In genomic region chr9:92607773-92608172, GRCh38 we compare ENCODE assay signal across 8 cellular contexts.
DNase-seq lines count a peak whose midpoint lies in the region; ATAC-seq and TF ChIP-seq lines count a peak whose summit lies in the region.

No MANE protein-coding gene starts in this region.

- no peak overlapping the region for H3K4me3 Mint-ChIP-seq in activated naive CD8-positive, alpha-beta T cell treated with anti-CD3 and anti-CD28 coated beads, Interleukin-2, amount 50 U/mL, for 24 hours
- no peak overlapping the region for H3K4me3 Mint-ChIP-seq in T-helper 17 cell

- no peaks in the 10 kb centered on the region for H3K27me3 ChIP-seq in dorsolateral prefrontal cortex

- peaks cover 22% of the 10 kb centered on the region for H3K36me3 Mint-ChIP-seq in activated naive CD8-positive, alpha-beta T cell treated with anti-CD3 and anti-CD28 coated beads, Interleukin-2, amount 50 U/mL, for 24 hours (ENCODE audit: low read depth)
- H3K36me3 Mint-ChIP-seq in T-helper 17 cell (ENCODE audit: low read depth) = peaks cover 4% of the 10 kb centered on the region

- intact Hi-C loops in dorsolateral prefrontal cortex (cut with DNase I) = loop anchor here in 1 of 2 donors (10.0 kb wide), 1 partner anchor 63 kb away; no protein-coding TSS in a partner anchor

- no peak overlapping the region for H3K4me3 ChIP-seq in dorsolateral prefrontal cortex

- H3K9me3 Mint-ChIP-seq in activated naive CD8-positive, alpha-beta T cell treated with anti-CD3 and anti-CD28 coated beads, Interleukin-2, amount 50 U/mL, for 24 hours = peaks cover 15% of the 10 kb centered on the region

- DNase-seq in EH (ENCODE audit: low read depth) (peak; percentile 80), NCI-H2171 treated with DMSO at 0.1 percent for 48 hours (lab: John Stamatoyannopoulos, UW) (peak; percentile 98), dorsolateral prefrontal cortex (no peak), putamen (ENCODE audit: low spot score) (peak; percentile 67), LoVo (ENCODE audit: low spot score) (no peak), T-helper 17 cell (no peak)
- DNase-seq in activated naive CD8-positive, alpha-beta T cell treated with anti-CD3 and anti-CD28 coated beads, Interleukin-2, amount 50 U/mL, for 24 hours = no peak

- no peaks in the 10 kb centered on the region for H3K9me3 ChIP-seq in T-helper 17 cell (ENCODE audit: control insufficient read depth, low read length, poor library complexity, severe bottlenecking)

- peaks cover 1% of the 10 kb centered on the region for H3K4me1 Mint-ChIP-seq in activated naive CD8-positive, alpha-beta T cell treated with anti-CD3 and anti-CD28 coated beads, Interleukin-2, amount 50 U/mL, for 24 hours
- H3K4me1 Mint-ChIP-seq in T-helper 17 cell = peaks cover 2% of the 10 kb centered on the region

- ATAC-seq in HG03175 (IDR thresholded peaks at IDR 0.05; ENCODE audit: unreplicated experiment) (no peak), T-helper 17 cell (no peak)
- ATAC-seq in activated naive CD8-positive, alpha-beta T cell treated with anti-CD3 and anti-CD28 coated beads, Interleukin-2, amount 50 U/mL, for 24 hours = no peak

- H3K27ac Mint-ChIP-seq in activated naive CD8-positive, alpha-beta T cell treated with anti-CD3 and anti-CD28 coated beads, Interleukin-2, amount 50 U/mL, for 24 hours = no peak overlapping the region
- no peak overlapping the region for H3K27ac Mint-ChIP-seq in T-helper 17 cell

- H3K27me3 Mint-ChIP-seq in activated naive CD8-positive, alpha-beta T cell treated with anti-CD3 and anti-CD28 coated beads, Interleukin-2, amount 50 U/mL, for 24 hours = no peaks in the 10 kb centered on the region
- no peaks in the 10 kb centered on the region for H3K27me3 Mint-ChIP-seq in T-helper 17 cell

- H3K27ac ChIP-seq in dorsolateral prefrontal cortex = peak overlapping the region in 38 of 59 donors; percentile 22 to 88 (median 68)

- no peak for TF ChIP-seq CTCF in dorsolateral prefrontal cortex (IDR thresholded peaks at IDR 0.05 in 54 of 56, conservative IDR thresholded peaks at IDR 0.05 in 2 of 56; ENCODE audit: low read depth in 1 of 56, partially characterized antibody in 56 of 56)

Comparison
In these comparisons a context has a peak if more than half of its experiments do, and no peak if none do; other contexts are left out.
1. DNase-seq: peak in EH (single experiment), NCI-H2171 treated with DMSO at 0.1 percent for 48 hours (single experiment) and putamen (single experiment); none in dorsolateral prefrontal cortex (0 of 10), LoVo (single experiment), activated naive CD8-positive, alpha-beta T cell treated with anti-CD3 and anti-CD28 coated beads, Interleukin-2, amount 50 U/mL, for 24 hours (single experiment) and T-helper 17 cell (0 of 3).